In genomic region chr22:41348964-41349484, GRCh38 we compare ENCODE assay signal across 28 cellular contexts.
"Had no signal": no experiment of that assay in that cellular context is flagged by ENCODE, and none has a peak within 500 bp of the region (broad histone marks: within the 10 kb centered on the region; RNA-seq: fewer than 3 reads in every experiment).

No MANE protein-coding gene starts in this region.

- H3K27ac ChIP-seq: body of pancreas, breast epithelium, KMS-11, WERI-Rb-1 had no signal

- H3K27ac Mint-ChIP-seq: activated CD4-positive, alpha-beta memory T cell treated with anti-CD3 and anti-CD28 coated beads, Interleukin-2, amount 10 ng/mL, durations not matched to agents 7 days and 5 days; activated naive CD4-positive, alpha-beta T cell treated with anti-CD3 and anti-CD28 coated beads, Interleukin-2, amount 50 U/mL, for 24 hours; activated naive CD8-positive, alpha-beta T cell treated with anti-CD3 and anti-CD28 coated beads, Interleukin-2, amount 10 ng/mL, durations not matched to agents 7 days and 5 days; activated T-cell treated with anti-CD3 and anti-CD28 coated beads, Interleukin-2, amount 50 U/mL, for 24 hours; activated T-helper 2 cell treated with anti-CD3 and anti-CD28 coated beads, Interferon-gamma antibody, Interleukin-2, Interleukin-4, amounts not matched to agents 10 μg/mL and 5 μg/mL and 100 μg/mL, durations not matched to agents 14 hours and 24 hours and 36 hours had no signal

- H3K9me3 ChIP-seq: body of pancreas, breast epithelium had no signal

- H3K4me2 ChIP-seq: KMS-11 had no signal

- H3K27me3 Mint-ChIP-seq: activated CD4-positive, alpha-beta memory T cell treated with anti-CD3 and anti-CD28 coated beads, Interleukin-2, amount 10 ng/mL, durations not matched to agents 7 days and 5 days; activated naive CD4-positive, alpha-beta T cell treated with anti-CD3 and anti-CD28 coated beads, Interleukin-2, amount 50 U/mL, for 24 hours; activated naive CD8-positive, alpha-beta T cell treated with anti-CD3 and anti-CD28 coated beads, Interleukin-2, amount 10 ng/mL, durations not matched to agents 7 days and 5 days; activated T-cell treated with anti-CD3 and anti-CD28 coated beads, Interleukin-2, amount 50 U/mL, for 24 hours had no signal

- H3K27me3 ChIP-seq: body of pancreas, breast epithelium had no signal

- FAIRE-seq: astrocyte had no signal

- DNase-seq: activated CD4-positive, alpha-beta memory T cell treated with anti-CD3 and anti-CD28 coated beads, Interleukin-2, amount 10 ng/mL, durations not matched to agents 7 days and 5 days; activated CD4-positive, alpha-beta T cell treated with anti-CD3 and anti-CD28 coated beads for 1 hour; activated CD4-positive, alpha-beta T cell treated with anti-CD3 and anti-CD28 coated beads for 48 hours; activated CD4-positive, CD25-positive, alpha-beta regulatory T cell; activated gamma-delta T cell; activated naive CD4-positive, alpha-beta T cell treated with Interleukin-2 at 50 U/mL for 16 hours; activated naive CD8-positive, alpha-beta T cell treated with anti-CD3 and anti-CD28 coated beads, Interleukin-2, amount 10 ng/mL, durations not matched to agents 7 days and 5 days; activated T-cell treated with anti-CD3 and anti-CD28 coated beads, Interleukin-2, amount 50 U/mL, for 24 hours; amygdala; body of pancreas; MM.1S; MV-4-11; NCI-H1092; NCI-H1436 treated with DMSO at 0.1 percent for 48 hours; NCI-H1694 treated with DMSO at 0.1 percent for 48 hours; NCI-H2029; NCI-H345; NCI-H524 treated with DMSO at 0.1 percent for 48 hours; RPMI8226; T1000; WERI-Rb-1 had no signal

- H3K9ac ChIP-seq: KMS-11 had no signal

- H3K4me1 Mint-ChIP-seq: activated CD4-positive, alpha-beta memory T cell treated with anti-CD3 and anti-CD28 coated beads, Interleukin-2, amount 10 ng/mL, durations not matched to agents 7 days and 5 days; activated naive CD4-positive, alpha-beta T cell treated with anti-CD3 and anti-CD28 coated beads, Interleukin-2, amount 50 U/mL, for 24 hours; activated naive CD8-positive, alpha-beta T cell treated with anti-CD3 and anti-CD28 coated beads, Interleukin-2, amount 10 ng/mL, durations not matched to agents 7 days and 5 days had no signal

- H3K9me3 Mint-ChIP-seq: activated CD4-positive, alpha-beta memory T cell treated with anti-CD3 and anti-CD28 coated beads, Interleukin-2, amount 10 ng/mL, durations not matched to agents 7 days and 5 days; activated naive CD4-positive, alpha-beta T cell treated with anti-CD3 and anti-CD28 coated beads, Interleukin-2, amount 50 U/mL, for 24 hours; activated naive CD8-positive, alpha-beta T cell treated with anti-CD3 and anti-CD28 coated beads, Interleukin-2, amount 10 ng/mL, durations not matched to agents 7 days and 5 days; activated T-cell treated with anti-CD3 and anti-CD28 coated beads, Interleukin-2, amount 50 U/mL, for 24 hours; activated T-helper 2 cell treated with anti-CD3 and anti-CD28 coated beads, Interferon-gamma antibody, Interleukin-2, Interleukin-4, amounts not matched to agents 10 μg/mL and 5 μg/mL and 100 μg/mL, durations not matched to agents 14 hours and 24 hours and 36 hours had no signal

- H3K4me3 ChIP-seq: body of pancreas, breast epithelium had no signal

- H3K4me1 ChIP-seq: body of pancreas, breast epithelium had no signal

- H3K4me3 Mint-ChIP-seq: activated CD4-positive, alpha-beta memory T cell treated with anti-CD3 and anti-CD28 coated beads, Interleukin-2, amount 10 ng/mL, durations not matched to agents 7 days and 5 days; activated naive CD4-positive, alpha-beta T cell treated with anti-CD3 and anti-CD28 coated beads, Interleukin-2, amount 50 U/mL, for 24 hours; activated naive CD8-positive, alpha-beta T cell treated with anti-CD3 and anti-CD28 coated beads, Interleukin-2, amount 10 ng/mL, durations not matched to agents 7 days and 5 days; activated T-cell treated with anti-CD3 and anti-CD28 coated beads, Interleukin-2, amount 50 U/mL, for 24 hours had no signal

- ATAC-seq: body of pancreas, Panc1, Right ventricle myocardium inferior had no signal

- H3K36me3 ChIP-seq: breast epithelium had no signal
